ENCODE assay signal across 14 cellular contexts in the genomic region with DNA sequence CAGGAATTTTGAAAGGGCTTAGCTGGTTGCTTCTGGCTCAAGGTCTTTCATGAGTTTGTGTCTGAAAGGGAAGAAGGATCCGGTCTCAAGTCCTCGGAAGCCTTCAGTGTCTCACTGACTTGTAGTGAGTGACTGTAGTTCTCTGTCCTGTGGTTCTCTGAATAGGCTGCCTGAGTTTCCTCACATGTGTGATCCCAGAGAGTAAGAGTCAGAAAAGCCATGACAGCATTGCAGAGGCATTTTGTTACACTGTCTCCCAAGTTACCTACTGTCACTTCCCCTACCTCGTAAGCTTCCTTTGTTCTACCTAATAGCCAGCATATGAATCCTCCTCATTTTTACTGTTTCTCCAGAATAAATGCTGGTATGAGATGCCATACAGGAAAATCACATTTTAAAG.
DNase-seq lines count a peak whose midpoint lies in the region; ATAC-seq and TF ChIP-seq lines count a peak whose summit lies in the region.
"Had no signal": no experiment of that assay in that cellular context is flagged by ENCODE, and none has a peak within 500 bp of the region (broad histone marks: within the 10 kb centered on the region; RNA-seq: fewer than 3 reads in every experiment).

No MANE protein-coding gene starts in this region.

- DNase-seq in HFFc6 (peak; percentile 32), amniotic epithelial cell (ENCODE audit: low read depth) (peak; percentile 47), iPS DF 4.7 (ENCODE audit: extremely low read depth, low spot score) (peak; percentile 22), renal cortical epithelial cell (ENCODE audit: low read depth) (peak; percentile 81), tibial artery (no peak)
- no peak for DNase-seq in NK-92 treated with Interleukin-12 subunit alpha and Interleukin-12 subunit beta, amount 100 ng/mL, for 24 hours (lab: John Stamatoyannopoulos, UW)
- DNase-seq: activated T-cell treated with anti-CD3 and anti-CD28 coated beads, Interleukin-2, amount 50 U/mL, for 48 hours; DMS 273 treated with DMSO at 0.1 percent for 48 hours; sigmoid colon; T1000; upper lobe of left lung had no signal

- TF ChIP-seq CTCF in HFFc6 (IDR thresholded peaks at IDR 0.05) (no peak), tibial artery (IDR thresholded peaks at IDR 0.05) (no peak)

- no peaks in the 10 kb centered on the region for H3K4me1 ChIP-seq in tibial artery
- H3K4me1 ChIP-seq: sigmoid colon, upper lobe of left lung had no signal

- no peak overlapping the region for H3K27ac ChIP-seq in tibial artery
- H3K27ac ChIP-seq: neutrophil, sigmoid colon, upper lobe of left lung had no signal

- ATAC-seq in GM19463 (IDR thresholded peaks at IDR 0.05; ENCODE audit: unreplicated experiment): no peak

- no peaks in the 10 kb centered on the region for H3K36me3 ChIP-seq in tibial artery
- H3K36me3 ChIP-seq: neutrophil, sigmoid colon, upper lobe of left lung had no signal

- H3K27me3 Mint-ChIP-seq in HFFc6 (ENCODE audit: insufficient read depth): no peaks in the 10 kb centered on the region
- H3K27me3 Mint-ChIP-seq: memory B cell had no signal

- no peaks in the 10 kb centered on the region for H3K36me3 Mint-ChIP-seq in HFFc6 (ENCODE audit: low read depth)
- H3K36me3 Mint-ChIP-seq: memory B cell had no signal

- peaks cover 23% of the 10 kb centered on the region for H3K4me1 Mint-ChIP-seq in HFFc6 (ENCODE audit: low read depth)
- H3K4me1 Mint-ChIP-seq: memory B cell had no signal

- no peak overlapping the region for H3K4me3 Mint-ChIP-seq in HFFc6
- H3K4me3 Mint-ChIP-seq: memory B cell had no signal

- intact Hi-C loops in tibial artery (cut with DNase I; ENCODE audit: low total_unique reads): no loop called here

- H3K4me3 ChIP-seq in tibial artery: no peak overlapping the region
- H3K4me3 ChIP-seq: sigmoid colon, upper lobe of left lung had no signal

- no peaks in the 10 kb centered on the region for H3K27me3 ChIP-seq in tibial artery
- H3K27me3 ChIP-seq: neutrophil, sigmoid colon, upper lobe of left lung had no signal

- H3K9me3 ChIP-seq in tibial artery: no peaks in the 10 kb centered on the region
- H3K9me3 ChIP-seq: neutrophil, sigmoid colon, upper lobe of left lung had no signal

- no peak overlapping the region for H3K27ac Mint-ChIP-seq in HFFc6
- H3K27ac Mint-ChIP-seq: memory B cell had no signal

- H3K9me3 Mint-ChIP-seq in HFFc6: no peaks in the 10 kb centered on the region; the same call in 1 of the 2 replicates

Comparison
In these comparisons a context has a peak if more than half of its experiments do, and no peak if none do; other contexts are left out.
1. DNase-seq: peak in HFFc6 (single experiment), amniotic epithelial cell (single experiment), iPS DF 4.7 (single experiment) and renal cortical epithelial cell (single experiment); none in NK-92 treated with Interleukin-12 subunit alpha and Interleukin-12 subunit beta, amount 100 ng/mL, for 24 hours (single experiment) and tibial artery (0 of 2).